1 cellular context compared by ENCODE assay signal in genomic region chr3:14411166-14411526, GRCh38.
TF ChIP-seq lines count a peak whose summit lies in the region.

No MANE protein-coding gene starts in this region.

TF ChIP-seq in IMR-90, 13 proteins besides CTCF, POLR2A, EP300 and RAD21:
- no peak for TF ChIP-seq BHLHE40 (IDR thresholded peaks at IDR 0.05; ENCODE audit: low read depth, low read length)
- no peak for TF ChIP-seq USF2 (IDR thresholded peaks at IDR 0.05; ENCODE audit: low read depth, low read length)
